19 cellular contexts compared by ENCODE assay signal in the genomic region with DNA sequence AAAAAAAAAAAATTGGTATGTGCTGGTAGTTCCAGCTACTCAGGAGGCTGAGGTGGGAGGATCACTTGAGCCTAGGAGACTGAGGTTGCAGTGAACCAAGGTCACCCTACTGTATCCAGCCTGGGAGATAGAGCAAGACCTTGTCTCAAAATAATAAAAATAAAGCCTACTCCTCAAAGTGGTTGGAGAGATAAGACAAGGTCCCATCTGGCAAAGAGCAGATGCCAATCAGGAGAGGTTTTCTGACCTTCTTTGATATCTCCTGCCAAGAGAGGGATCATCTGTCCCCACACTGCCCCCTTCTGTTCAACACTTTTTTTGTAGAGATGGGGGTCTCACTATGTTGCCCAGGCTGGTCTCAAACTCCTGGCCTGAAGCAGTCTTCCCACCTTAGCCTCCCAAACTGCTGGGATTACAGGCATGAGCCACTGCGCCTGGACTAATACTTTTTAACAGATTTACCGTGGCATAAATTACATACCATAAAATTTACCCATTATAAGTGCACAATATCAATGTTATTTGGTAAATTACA.
DNase-seq lines count a peak whose midpoint lies in the region; ATAC-seq and TF ChIP-seq lines count a peak whose summit lies in the region.
"Had no signal": no experiment of that assay in that cellular context is flagged by ENCODE, and none has a peak within 500 bp of the region (broad histone marks: within the 10 kb centered on the region; RNA-seq: fewer than 3 reads in every experiment).

No MANE protein-coding gene starts in this region.

- CTCF ChIA-PET in SK-N-SH (lab: Yijun Ruan, JAX): no interaction called here

- H2AFZ ChIP-seq in SK-N-SH (ENCODE audit: low read depth): no peak overlapping the region

- H3K36me3 ChIP-seq in SK-N-SH (replicated peaks in 1 of 2; ENCODE audit: control insufficient read depth in 1 of 2, insufficient read depth in 2 of 2, low read length in 1 of 2) (peaks cover 48 to 69% of the 10 kb centered on the region in 2 experiments), vagina (peaks cover 0 to 23% of the 10 kb centered on the region in 2 donors), left ventricle myocardium inferior (peaks cover 46% of the 10 kb centered on the region)

- no peaks in the 10 kb centered on the region for H3K9me3 Mint-ChIP-seq in chondrocyte (ENCODE audit: low read depth)
- H3K9me3 Mint-ChIP-seq: activated CD4-positive, alpha-beta memory T cell treated with anti-CD3 and anti-CD28 coated beads for 36 hours had no signal

- ATAC-seq in SK-N-SH treated with all-trans-retinoic acid at 6 μM for 48 hours: no peak
- ATAC-seq: naive thymus-derived CD8-positive, alpha-beta T cell; sciatic nerve had no signal

- no peak for TF ChIP-seq EP300 in SK-N-SH (IDR thresholded peaks at IDR 0.05; ENCODE audit: borderline replicate concordance in 1 of 2, low read depth in 1 of 2, low read length in 1 of 2)

- TF ChIP-seq CTCF in SK-N-SH (IDR thresholded peaks at IDR 0.05) (peak; percentile 37), chondrocyte (IDR thresholded peaks at IDR 0.05) (peak; percentile 52), vagina (IDR thresholded peaks at IDR 0.05) (no peak), left ventricle myocardium inferior (IDR thresholded peaks at IDR 0.05; ENCODE audit: borderline replicate concordance) (no peak)

- H3K9me3 ChIP-seq in SK-N-SH (no peaks in the 10 kb centered on the region), vagina (no peaks in the 10 kb centered on the region), left ventricle myocardium inferior (replicated peaks) (no peaks in the 10 kb centered on the region)
- H3K9me3 ChIP-seq: adrenal gland had no signal

- H3K79me2 ChIP-seq in SK-N-SH (ENCODE audit: insufficient read depth): peaks cover 4% of the 10 kb centered on the region; the same call in 1 of the 2 replicates

- H3K27me3 ChIP-seq in SK-N-SH (ENCODE audit: insufficient read depth) (no peaks in the 10 kb centered on the region), vagina (no peaks in the 10 kb centered on the region), left ventricle myocardium inferior (ENCODE audit: low read depth) (no peaks in the 10 kb centered on the region)
- H3K27me3 ChIP-seq: adrenal gland, dorsolateral prefrontal cortex had no signal

- H3K4me3 ChIP-seq in SK-N-SH (ENCODE audit: low read depth in 2 of 2, low read length in 1 of 2) (no peak overlapping the region), vagina (no peak overlapping the region), left ventricle myocardium inferior (no peak overlapping the region)
- H3K4me3 ChIP-seq: adrenal gland, dorsolateral prefrontal cortex had no signal

- no peaks in the 10 kb centered on the region for H3K4me1 ChIP-seq in SK-N-SH (ENCODE audit: control insufficient read depth in 1 of 2, insufficient read depth in 2 of 2, low read depth in 1 of 2, low read length in 1 of 2)
- H3K4me1 ChIP-seq in vagina: peaks cover 20% of the 10 kb centered on the region
- no peaks in the 10 kb centered on the region for H3K4me1 ChIP-seq in left ventricle myocardium inferior
- H3K4me1 ChIP-seq: adrenal gland had no signal

- DNase-seq in SK-N-SH: no peak
- DNase-seq in NAMALWA (ENCODE audit: low spot score): peak; percentile 15
- DNase-seq in chondrocyte (ENCODE audit: low spot score): no peak
- DNase-seq in vagina (ENCODE audit: extremely low spot score in 2 of 2): no peak
- DNase-seq in activated CD4-positive, alpha-beta T cell treated with anti-CD3 and anti-CD28 coated beads for 1 hour: no peak
- no peak for DNase-seq in left ventricle myocardium inferior
- DNase-seq in COR-L47 (lab: John Stamatoyannopoulos, UW): no peak
- DNase-seq: activated CD4-positive, alpha-beta memory T cell treated with anti-CD3 and anti-CD28 coated beads for 36 hours; activated T-cell treated with anti-CD3 and anti-CD28 coated beads for 4 hours; adrenal gland; CD4-positive, CD25-positive, alpha-beta regulatory T cell; dorsolateral prefrontal cortex; H7; naive thymus-derived CD8-positive, alpha-beta T cell; NCI-H1436; NCI-H524 had no signal

- WGBS in SK-N-SH (ENCODE audit: low lambda C conversion rate): 70% methylated on average over 2 of the region's 2 CpGs

- H3K36me3 Mint-ChIP-seq in chondrocyte (ENCODE audit: low read depth): peaks cover 42% of the 10 kb centered on the region
- H3K36me3 Mint-ChIP-seq: activated CD4-positive, alpha-beta memory T cell treated with anti-CD3 and anti-CD28 coated beads for 36 hours; CD4-positive, CD25-positive, alpha-beta regulatory T cell had no signal

- intact Hi-C loops in vagina (cut with DNase I): no loop called here
- intact Hi-C loops in left ventricle myocardium inferior (cut with micrococcal nuclease): no loop called here

- H3K4me3 Mint-ChIP-seq in chondrocyte (ENCODE audit: unreplicated experiment): no peak overlapping the region
- H3K4me3 Mint-ChIP-seq: activated CD4-positive, alpha-beta memory T cell treated with anti-CD3 and anti-CD28 coated beads for 36 hours; CD4-positive, CD25-positive, alpha-beta regulatory T cell; naive thymus-derived CD8-positive, alpha-beta T cell; T-helper 2 cell treated with Interferon-gamma antibody and Interleukin-4, amounts not matched to agents 5 μg/mL and 100 μg/mL, for 36 hours had no signal

- H3K9me2 ChIP-seq in SK-N-SH: no peaks in the 10 kb centered on the region

- H3K27me3 Mint-ChIP-seq in chondrocyte (ENCODE audit: low read depth): no peaks in the 10 kb centered on the region

- POLR2A ChIA-PET in SK-N-SH (lab: Yijun Ruan, JAX): no interaction called here

- no peaks in the 10 kb centered on the region for H4K20me1 ChIP-seq in SK-N-SH (ENCODE audit: insufficient read depth)

- H3F3A ChIP-seq in SK-N-SH (replicated peaks; ENCODE audit: insufficient read depth): peaks cover 4% of the 10 kb centered on the region

- H3K27ac Mint-ChIP-seq in chondrocyte (ENCODE audit: unreplicated experiment): no peak overlapping the region
- H3K27ac Mint-ChIP-seq: activated CD4-positive, alpha-beta memory T cell treated with anti-CD3 and anti-CD28 coated beads for 36 hours; naive thymus-derived CD8-positive, alpha-beta T cell; T-helper 2 cell treated with Interferon-gamma antibody and Interleukin-4, amounts not matched to agents 5 μg/mL and 100 μg/mL, for 36 hours had no signal

- H3K4me1 Mint-ChIP-seq in chondrocyte (ENCODE audit: low read depth): no peaks in the 10 kb centered on the region
- H3K4me1 Mint-ChIP-seq: CD4-positive, CD25-positive, alpha-beta regulatory T cell; naive thymus-derived CD8-positive, alpha-beta T cell had no signal

- TF ChIP-seq RAD21 in SK-N-SH (IDR thresholded peaks at IDR 0.05; ENCODE audit: low read length): no peak

- TF ChIP-seq POLR2A in vagina (IDR thresholded peaks at IDR 0.05): no peak

- H3K4me2 ChIP-seq in SK-N-SH: no peak overlapping the region

- no peak overlapping the region for H3K9ac ChIP-seq in SK-N-SH

- H3K27ac ChIP-seq in SK-N-SH (ENCODE audit: low read depth in 2 of 2, low read length in 1 of 2) (no peak overlapping the region), vagina (peak overlapping the region; percentile 10), left ventricle myocardium inferior (replicated peaks) (no peak overlapping the region)
- H3K27ac ChIP-seq: adrenal gland, dorsolateral prefrontal cortex had no signal

TF ChIP-seq in SK-N-SH, 30 proteins besides CTCF, POLR2A, EP300 and RAD21 (continues in another document):
- TF ChIP-seq MXI1 (IDR thresholded peaks at IDR 0.05; ENCODE audit: low read depth, low read length) (no peak), JUND (IDR thresholded peaks at IDR 0.05) (no peak), TCF12 (IDR thresholded peaks at IDR 0.05) (no peak), CHD2 (IDR thresholded peaks at IDR 0.05; ENCODE audit: low read length, partially characterized antibody) (no peak), YY1 (IDR thresholded peaks at IDR 0.05; ENCODE audit: low read depth) (no peak), ELF1 (IDR thresholded peaks at IDR 0.05) (no peak), RFX5 (IDR thresholded peaks at IDR 0.05; ENCODE audit: low read length) (no peak), FOXJ3 (CRISPR knock-in tag; IDR thresholded peaks at IDR 0.05) (no peak), GATA2 (CRISPR knock-in tag; IDR thresholded peaks at IDR 0.05) (no peak), SIN3A (IDR thresholded peaks at IDR 0.05; ENCODE audit: borderline replicate concordance, low read depth, low read length) (no peak), NFIC (IDR thresholded peaks at IDR 0.05; ENCODE audit: borderline replicate concordance) (no peak), TEAD4 (IDR thresholded peaks at IDR 0.05; ENCODE audit: borderline replicate concordance, insufficient read depth) (no peak)
- TF ChIP-seq, protein P1, sequence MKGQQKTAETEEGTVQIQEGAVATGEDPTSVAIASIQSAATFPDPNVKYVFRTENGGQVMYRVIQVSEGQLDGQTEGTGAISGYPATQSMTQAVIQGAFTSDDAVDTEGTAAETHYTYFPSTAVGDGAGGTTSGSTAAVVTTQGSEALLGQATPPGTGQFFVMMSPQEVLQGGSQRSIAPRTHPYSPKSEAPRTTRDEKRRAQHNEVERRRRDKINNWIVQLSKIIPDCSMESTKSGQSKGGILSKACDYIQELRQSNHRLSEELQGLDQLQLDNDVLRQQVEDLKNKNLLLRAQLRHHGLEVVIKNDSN (IDR thresholded peaks at IDR 0.05; ENCODE audit: borderline replicate concordance, low read depth): no peak

TF ChIP-seq in SK-N-SH treated with all-trans-retinoic acid at 6 μM for 48 hours, 23 proteins besides CTCF, POLR2A, EP300 and RAD21:
- TF ChIP-seq PPARA (CRISPR knock-in tag; IDR thresholded peaks at IDR 0.05; ENCODE audit: borderline replicate concordance): no peak
- TF ChIP-seq, protein P2, sequence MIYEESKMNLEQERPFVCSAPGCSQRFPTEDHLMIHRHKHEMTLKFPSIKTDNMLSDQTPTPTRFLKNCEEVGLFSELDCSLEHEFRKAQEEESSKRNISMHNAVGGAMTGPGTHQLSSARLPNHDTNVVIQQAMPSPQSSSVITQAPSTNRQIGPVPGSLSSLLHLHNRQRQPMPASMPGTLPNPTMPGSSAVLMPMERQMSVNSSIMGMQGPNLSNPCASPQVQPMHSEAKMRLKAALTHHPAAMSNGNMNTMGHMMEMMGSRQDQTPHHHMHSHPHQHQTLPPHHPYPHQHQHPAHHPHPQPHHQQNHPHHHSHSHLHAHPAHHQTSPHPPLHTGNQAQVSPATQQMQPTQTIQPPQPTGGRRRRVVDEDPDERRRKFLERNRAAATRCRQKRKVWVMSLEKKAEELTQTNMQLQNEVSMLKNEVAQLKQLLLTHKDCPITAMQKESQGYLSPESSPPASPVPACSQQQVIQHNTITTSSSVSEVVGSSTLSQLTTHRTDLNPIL (CRISPR knock-in tag; IDR thresholded peaks at IDR 0.05; ENCODE audit: low read depth): no peak
- no peak for TF ChIP-seq ESRRG (CRISPR knock-in tag; IDR thresholded peaks at IDR 0.05)

Comparison
In these comparisons a context has a peak if more than half of its experiments do, and no peak if none do; other contexts are left out.
1. CTCF ChIP-seq: peak in SK-N-SH (single experiment) and chondrocyte (single experiment); none in vagina (0 of 3) and left ventricle myocardium inferior (single experiment).